21 cellular contexts compared by ENCODE assay signal in the genomic region with DNA sequence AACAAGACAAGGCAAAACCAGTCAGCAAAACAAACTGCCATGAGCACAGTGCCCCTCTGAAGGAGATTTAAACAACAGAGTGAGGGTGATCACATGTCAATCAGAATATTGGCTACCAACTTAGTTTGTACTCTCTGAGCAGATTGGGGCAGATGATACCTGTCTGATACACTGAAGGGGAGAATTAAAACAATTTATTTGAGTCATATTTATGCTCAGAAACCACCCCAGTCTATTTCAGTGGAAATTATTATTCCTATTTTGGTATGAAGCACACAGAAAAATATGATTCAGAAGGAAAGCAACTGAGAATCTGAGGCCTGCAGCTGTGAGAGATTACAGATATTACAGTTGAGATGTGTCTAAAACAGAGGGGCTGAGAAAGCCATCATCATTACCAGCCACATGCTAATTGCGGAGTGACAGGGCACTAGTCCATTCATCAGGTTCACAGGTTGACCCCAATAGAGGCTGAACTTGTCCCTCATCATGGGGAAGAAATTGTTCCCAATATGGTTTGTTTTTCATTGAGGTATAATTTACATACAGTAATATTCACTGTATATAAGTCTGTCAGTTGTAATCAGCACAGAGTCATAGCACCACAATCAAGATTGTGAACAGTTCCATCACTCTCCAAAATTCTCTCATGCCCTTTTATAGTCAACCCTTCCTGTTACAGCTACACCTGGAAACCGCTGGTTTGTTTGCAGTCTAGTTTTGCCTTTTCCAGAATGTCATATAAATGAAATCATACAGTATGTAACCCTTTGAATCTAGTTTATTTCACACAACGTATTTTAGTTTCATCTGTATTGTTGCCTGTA.
DNase-seq lines count a peak whose midpoint lies in the region; ATAC-seq lines count a peak whose summit lies in the region.
"Had no signal": no experiment of that assay in that cellular context is flagged by ENCODE, and none has a peak within 500 bp of the region (broad histone marks: within the 10 kb centered on the region; RNA-seq: fewer than 3 reads in every experiment).

No MANE protein-coding gene starts in this region.

- intact Hi-C loops in activated CD4-positive, alpha-beta T cell treated with anti-CD3 and anti-CD28 coated beads for 36 hours (cut with DNase I, micrococcal nuclease), result no loop called here

- peak; percentile 80 for ATAC-seq in activated CD4-positive, alpha-beta T cell treated with anti-CD3 and anti-CD28 coated beads for 36 hours
- peak; percentile 78 for ATAC-seq in stimulated activated naive CD8-positive, alpha-beta T cell treated with anti-CD3 and anti-CD28 coated beads, Interleukin-15, amount 100 ng/mL, for 72 hours
- ATAC-seq in GM19397 (IDR thresholded peaks at IDR 0.05; ENCODE audit: unreplicated experiment), result no peak
- ATAC-seq: HCT116, PC-3, Right ventricle myocardium inferior had no signal

- peaks cover 46% of the 10 kb centered on the region for H3K36me3 Mint-ChIP-seq in activated CD4-positive, alpha-beta T cell treated with anti-CD3 and anti-CD28 coated beads for 36 hours (ENCODE audit: low read depth)
- peaks cover 44% of the 10 kb centered on the region for H3K36me3 Mint-ChIP-seq in activated naive CD4-positive, alpha-beta T cell treated with anti-CD3 and anti-CD28 coated beads, Interleukin-2, amount 50 U/mL, for 24 hours
- peaks cover 27% of the 10 kb centered on the region for H3K36me3 Mint-ChIP-seq in activated naive CD4-positive, alpha-beta T cell treated with anti-CD3 and anti-CD28 coated beads, Interleukin-2, amount 10 ng/mL, durations not matched to agents 7 days and 5 days
- H3K36me3 Mint-ChIP-seq in activated naive CD8-positive, alpha-beta T cell treated with anti-CD3 and anti-CD28 coated beads for 36 hours, result peaks cover 55% of the 10 kb centered on the region

- POLR2A ChIA-PET in activated CD4-positive, alpha-beta T cell treated with anti-CD3 and anti-CD28 coated beads for 36 hours (lab: Charles Lee), result no interaction called here

- H3K27ac Mint-ChIP-seq in activated CD4-positive, alpha-beta T cell treated with anti-CD3 and anti-CD28 coated beads for 36 hours, result peak overlapping the region; percentile 62
- peak overlapping the region; percentile 84 for H3K27ac Mint-ChIP-seq in activated naive CD4-positive, alpha-beta T cell treated with anti-CD3 and anti-CD28 coated beads, Interleukin-2, amount 50 U/mL, for 24 hours
- H3K27ac Mint-ChIP-seq in activated naive CD4-positive, alpha-beta T cell treated with anti-CD3 and anti-CD28 coated beads, Interleukin-2, amount 10 ng/mL, durations not matched to agents 7 days and 5 days, result no peak overlapping the region
- peak overlapping the region; percentile 53 for H3K27ac Mint-ChIP-seq in activated naive CD8-positive, alpha-beta T cell treated with anti-CD3 and anti-CD28 coated beads for 36 hours
- no peak overlapping the region for H3K27ac Mint-ChIP-seq in stimulated activated naive CD8-positive, alpha-beta T cell treated with anti-CD3 and anti-CD28 coated beads, Interleukin-15, amount 100 ng/mL, for 72 hours

- no peaks in the 10 kb centered on the region for H3K27me3 Mint-ChIP-seq in activated CD4-positive, alpha-beta T cell treated with anti-CD3 and anti-CD28 coated beads for 36 hours
- H3K27me3 Mint-ChIP-seq in activated naive CD4-positive, alpha-beta T cell treated with anti-CD3 and anti-CD28 coated beads, Interleukin-2, amount 50 U/mL, for 24 hours, result no peaks in the 10 kb centered on the region
- no peaks in the 10 kb centered on the region for H3K27me3 Mint-ChIP-seq in activated naive CD4-positive, alpha-beta T cell treated with anti-CD3 and anti-CD28 coated beads, Interleukin-2, amount 10 ng/mL, durations not matched to agents 7 days and 5 days
- H3K27me3 Mint-ChIP-seq in activated naive CD8-positive, alpha-beta T cell treated with anti-CD3 and anti-CD28 coated beads for 36 hours, result no peaks in the 10 kb centered on the region
- H3K27me3 Mint-ChIP-seq in stimulated activated naive CD8-positive, alpha-beta T cell treated with anti-CD3 and anti-CD28 coated beads, Interleukin-15, amount 100 ng/mL, for 72 hours, result no peaks in the 10 kb centered on the region

- DNase-seq in activated CD4-positive, alpha-beta T cell treated with anti-CD3 and anti-CD28 coated beads for 36 hours, result no peak
- DNase-seq in activated CD4-positive, alpha-beta T cell treated with anti-CD3 and anti-CD28 coated beads, Interleukin-2, amount 50 U/mL, for 48 hours, result no peak
- no peak for DNase-seq in activated naive CD4-positive, alpha-beta T cell treated with anti-CD3 and anti-CD28 coated beads, Interleukin-2, amount 10 ng/mL, durations not matched to agents 7 days and 5 days
- no peak for DNase-seq in activated naive CD8-positive, alpha-beta T cell treated with anti-CD3 and anti-CD28 coated beads for 36 hours
- DNase-seq in stimulated activated naive CD8-positive, alpha-beta T cell treated with anti-CD3 and anti-CD28 coated beads, Interleukin-15, amount 100 ng/mL, for 72 hours, result no peak
- no peak for DNase-seq in C1 segment of cervical spinal cord (lab: John Stamatoyannopoulos, UW)
- DNase-seq: 8988T, ACHN, BE2C, IMR-90, KG1, MM.1S, NCI-H2029, NCI-H446, NCI-H524 treated with DMSO at 0.1 percent for 48 hours, NCI-H774, PC-3 had no signal

- H3K4me1 Mint-ChIP-seq in activated CD4-positive, alpha-beta T cell treated with anti-CD3 and anti-CD28 coated beads for 36 hours, result peaks cover 50% of the 10 kb centered on the region
- H3K4me1 Mint-ChIP-seq in activated naive CD4-positive, alpha-beta T cell treated with anti-CD3 and anti-CD28 coated beads, Interleukin-2, amount 50 U/mL, for 24 hours, result peaks cover 71% of the 10 kb centered on the region
- H3K4me1 Mint-ChIP-seq in activated naive CD4-positive, alpha-beta T cell treated with anti-CD3 and anti-CD28 coated beads, Interleukin-2, amount 10 ng/mL, durations not matched to agents 7 days and 5 days, result no peaks in the 10 kb centered on the region
- H3K4me1 Mint-ChIP-seq in activated naive CD8-positive, alpha-beta T cell treated with anti-CD3 and anti-CD28 coated beads for 36 hours, result peaks cover 34% of the 10 kb centered on the region
- H3K4me1 Mint-ChIP-seq in stimulated activated naive CD8-positive, alpha-beta T cell treated with anti-CD3 and anti-CD28 coated beads, Interleukin-15, amount 100 ng/mL, for 72 hours, result peaks cover 9% of the 10 kb centered on the region

- CTCF ChIA-PET in activated CD4-positive, alpha-beta T cell treated with anti-CD3 and anti-CD28 coated beads for 36 hours (lab: Charles Lee), result interaction anchor here (1.5 to 2.1 kb wide), 2 partner anchors 11 to 385 kb away, joined by 4 to 5 read pairs; no protein-coding TSS in a partner anchor
- CTCF ChIA-PET in activated naive CD4-positive, alpha-beta T cell treated with anti-CD3 and anti-CD28 coated beads, Interleukin-2, amount 10 ng/mL, durations not matched to agents 7 days and 5 days (lab: Charles Lee), result no interaction called here

- no peak overlapping the region for H3K4me3 Mint-ChIP-seq in activated CD4-positive, alpha-beta T cell treated with anti-CD3 and anti-CD28 coated beads for 36 hours
- no peak overlapping the region for H3K4me3 Mint-ChIP-seq in activated naive CD4-positive, alpha-beta T cell treated with anti-CD3 and anti-CD28 coated beads, Interleukin-2, amount 50 U/mL, for 24 hours
- H3K4me3 Mint-ChIP-seq in activated naive CD4-positive, alpha-beta T cell treated with anti-CD3 and anti-CD28 coated beads, Interleukin-2, amount 10 ng/mL, durations not matched to agents 7 days and 5 days, result no peak overlapping the region
- H3K4me3 Mint-ChIP-seq in activated naive CD8-positive, alpha-beta T cell treated with anti-CD3 and anti-CD28 coated beads for 36 hours, result no peak overlapping the region
- no peak overlapping the region for H3K4me3 Mint-ChIP-seq in stimulated activated naive CD8-positive, alpha-beta T cell treated with anti-CD3 and anti-CD28 coated beads, Interleukin-15, amount 100 ng/mL, for 72 hours

- H3K9me3 Mint-ChIP-seq in activated CD4-positive, alpha-beta T cell treated with anti-CD3 and anti-CD28 coated beads for 36 hours (ENCODE audit: low read depth), result peaks cover 18% of the 10 kb centered on the region
- peaks cover 15% of the 10 kb centered on the region for H3K9me3 Mint-ChIP-seq in activated naive CD4-positive, alpha-beta T cell treated with anti-CD3 and anti-CD28 coated beads, Interleukin-2, amount 50 U/mL, for 24 hours
- H3K9me3 Mint-ChIP-seq in activated naive CD4-positive, alpha-beta T cell treated with anti-CD3 and anti-CD28 coated beads, Interleukin-2, amount 10 ng/mL, durations not matched to agents 7 days and 5 days, result peaks cover 19% of the 10 kb centered on the region
- peaks cover 31% of the 10 kb centered on the region for H3K9me3 Mint-ChIP-seq in activated naive CD8-positive, alpha-beta T cell treated with anti-CD3 and anti-CD28 coated beads for 36 hours
- peaks cover 17 to 30% of the 10 kb centered on the region in 2 donors for H3K9me3 Mint-ChIP-seq in stimulated activated naive CD8-positive, alpha-beta T cell treated with anti-CD3 and anti-CD28 coated beads, Interleukin-15, amount 100 ng/mL, for 72 hours

Comparison
In these comparisons a context has a peak if more than half of its experiments do, and no peak if none do; other contexts are left out.
1. H3K27ac Mint-ChIP-seq: peak in activated CD4-positive, alpha-beta T cell treated with anti-CD3 and anti-CD28 coated beads for 36 hours (single experiment), activated naive CD4-positive, alpha-beta T cell treated with anti-CD3 and anti-CD28 coated beads, Interleukin-2, amount 50 U/mL, for 24 hours (single experiment) and activated naive CD8-positive, alpha-beta T cell treated with anti-CD3 and anti-CD28 coated beads for 36 hours (single experiment); none in activated naive CD4-positive, alpha-beta T cell treated with anti-CD3 and anti-CD28 coated beads, Interleukin-2, amount 10 ng/mL, durations not matched to agents 7 days and 5 days (single experiment) and stimulated activated naive CD8-positive, alpha-beta T cell treated with anti-CD3 and anti-CD28 coated beads, Interleukin-15, amount 100 ng/mL, for 72 hours (0 of 2).